1 cellular context compared by ENCODE assay signal in genomic region chr16:68892214-68892613, GRCh38.
TF ChIP-seq lines count a peak whose summit lies in the region.

No MANE protein-coding gene starts in this region.

TF ChIP-seq in GM23338, 12 proteins besides CTCF, POLR2A, EP300 and RAD21 (continued from another document):
- TF ChIP-seq, protein P1, sequence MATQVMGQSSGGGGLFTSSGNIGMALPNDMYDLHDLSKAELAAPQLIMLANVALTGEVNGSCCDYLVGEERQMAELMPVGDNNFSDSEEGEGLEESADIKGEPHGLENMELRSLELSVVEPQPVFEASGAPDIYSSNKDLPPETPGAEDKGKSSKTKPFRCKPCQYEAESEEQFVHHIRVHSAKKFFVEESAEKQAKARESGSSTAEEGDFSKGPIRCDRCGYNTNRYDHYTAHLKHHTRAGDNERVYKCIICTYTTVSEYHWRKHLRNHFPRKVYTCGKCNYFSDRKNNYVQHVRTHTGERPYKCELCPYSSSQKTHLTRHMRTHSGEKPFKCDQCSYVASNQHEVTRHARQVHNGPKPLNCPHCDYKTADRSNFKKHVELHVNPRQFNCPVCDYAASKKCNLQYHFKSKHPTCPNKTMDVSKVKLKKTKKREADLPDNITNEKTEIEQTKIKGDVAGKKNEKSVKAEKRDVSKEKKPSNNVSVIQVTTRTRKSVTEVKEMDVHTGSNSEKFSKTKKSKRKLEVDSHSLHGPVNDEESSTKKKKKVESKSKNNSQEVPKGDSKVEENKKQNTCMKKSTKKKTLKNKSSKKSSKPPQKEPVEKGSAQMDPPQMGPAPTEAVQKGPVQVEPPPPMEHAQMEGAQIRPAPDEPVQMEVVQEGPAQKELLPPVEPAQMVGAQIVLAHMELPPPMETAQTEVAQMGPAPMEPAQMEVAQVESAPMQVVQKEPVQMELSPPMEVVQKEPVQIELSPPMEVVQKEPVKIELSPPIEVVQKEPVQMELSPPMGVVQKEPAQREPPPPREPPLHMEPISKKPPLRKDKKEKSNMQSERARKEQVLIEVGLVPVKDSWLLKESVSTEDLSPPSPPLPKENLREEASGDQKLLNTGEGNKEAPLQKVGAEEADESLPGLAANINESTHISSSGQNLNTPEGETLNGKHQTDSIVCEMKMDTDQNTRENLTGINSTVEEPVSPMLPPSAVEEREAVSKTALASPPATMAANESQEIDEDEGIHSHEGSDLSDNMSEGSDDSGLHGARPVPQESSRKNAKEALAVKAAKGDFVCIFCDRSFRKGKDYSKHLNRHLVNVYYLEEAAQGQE (IDR thresholded peaks at IDR 0.05; ENCODE audit: unreplicated experiment), result no peak
- TF ChIP-seq NANOG (IDR thresholded peaks at IDR 0.05; ENCODE audit: borderline replicate concordance) (no peak), CREB1 (CRISPR knock-in tag; IDR thresholded peaks at IDR 0.05; ENCODE audit: low read depth) (no peak), STAT1 (IDR thresholded peaks at IDR 0.05; ENCODE audit: unreplicated experiment) (no peak), ZNF331 (CRISPR knock-in tag; IDR thresholded peaks at IDR 0.05; ENCODE audit: low read depth) (no peak), EZH2 (IDR thresholded peaks at IDR 0.05; ENCODE audit: low read depth, unreplicated experiment) (no peak)
